9 cellular contexts compared by ENCODE assay signal in the genomic region with DNA sequence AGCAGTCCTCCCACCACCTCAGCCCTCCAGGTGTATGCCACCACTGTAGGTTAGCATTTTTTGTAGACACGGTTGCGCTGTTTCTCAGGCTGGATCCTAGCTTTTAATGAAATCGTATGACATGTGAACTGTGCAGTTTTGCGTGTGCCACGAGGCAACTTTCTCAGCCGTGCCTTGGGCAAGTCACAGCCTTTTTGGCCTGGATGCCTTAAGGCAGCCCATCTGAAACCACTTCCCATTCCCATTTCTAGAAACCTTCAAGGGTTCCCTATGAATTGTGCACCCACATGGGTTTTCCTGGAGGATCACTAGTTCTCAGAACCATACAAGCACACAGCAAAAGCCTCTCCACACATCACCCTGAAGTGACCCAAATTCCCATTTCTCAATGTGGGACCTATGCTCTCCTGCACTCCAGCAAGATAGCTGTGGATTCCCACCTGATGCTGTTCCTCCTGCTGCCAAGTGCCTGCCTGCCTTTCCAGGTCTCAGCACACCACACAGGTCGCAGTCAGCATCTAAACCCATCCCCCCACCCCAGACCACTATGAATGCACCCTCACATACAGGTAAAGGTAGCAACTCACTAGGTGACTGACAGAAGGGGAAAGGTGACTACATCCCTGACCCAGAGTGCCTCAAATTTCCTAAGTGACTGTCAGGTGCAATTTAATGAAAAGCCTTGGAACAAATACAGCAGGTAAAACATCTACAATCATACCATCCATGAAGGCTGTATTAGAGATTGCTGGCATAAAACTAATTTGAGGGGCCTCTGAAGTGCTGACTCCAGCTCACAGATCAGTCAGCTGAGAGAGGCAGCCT. TPM values are rescaled to one million over a fixed set of nuclear protein-coding genes. Genes with fewer than 3 reads are reported as not detected.
DNase-seq lines count a peak whose midpoint lies in the region; ATAC-seq and TF ChIP-seq lines count a peak whose summit lies in the region.
"Had no signal": no experiment of that assay in that cellular context is flagged by ENCODE, and none has a peak within 500 bp of the region (broad histone marks: within the 10 kb centered on the region; RNA-seq: fewer than 3 reads in every experiment).

No MANE protein-coding gene starts in this region.

- no peak overlapping the region for H2AFZ ChIP-seq in GM23248

- CTCF ChIA-PET in CD4-positive, alpha-beta T cell (lab: Charles Lee) = interaction anchor here (1.1 to 1.4 kb wide), 5 partner anchors 9 to 403 kb away, joined by 4 to 6 read pairs (median 5); a partner anchor contains a TSS

- H3K4me3 ChIP-seq in GM23248 (no peak overlapping the region), right lobe of liver (no peak overlapping the region), right atrium auricular region (no peak overlapping the region), BE2C (ENCODE audit: low read depth, low read length) (no peak overlapping the region)
- H3K4me3 ChIP-seq: left lung had no signal

- H3K36me3 ChIP-seq in GM23248 (ENCODE audit: low read depth) = peaks cover 33% of the 10 kb centered on the region
- peaks cover 0 to 29% (median 16%) of the 10 kb centered on the region in 4 donors for H3K36me3 ChIP-seq in right lobe of liver
- H3K36me3 ChIP-seq in right atrium auricular region = peaks cover 43% of the 10 kb centered on the region
- H3K36me3 ChIP-seq in BE2C = peaks cover 46% of the 10 kb centered on the region

- peak overlapping the region; percentile 17 for H3K27ac Mint-ChIP-seq in CD4-positive, alpha-beta T cell
- peak overlapping the region; percentile 75 for H3K27ac Mint-ChIP-seq in T-helper 17 cell

- peaks cover 45% of the 10 kb centered on the region for H3K36me3 Mint-ChIP-seq in CD4-positive, alpha-beta T cell (ENCODE audit: low read depth)
- H3K36me3 Mint-ChIP-seq in T-helper 17 cell (ENCODE audit: low read depth) = peaks cover 6% of the 10 kb centered on the region

- no peak for ATAC-seq in CD4-positive, alpha-beta T cell (ENCODE audit: poor library complexity)
- ATAC-seq in T-helper 17 cell (peak; percentile 14), right lobe of liver (peak in 3 of 4 donors; percentile 3 to 23 (median 4))

- H3K4me1 Mint-ChIP-seq in CD4-positive, alpha-beta T cell (ENCODE audit: low read depth) = peaks cover 11% of the 10 kb centered on the region
- peaks cover 8% of the 10 kb centered on the region for H3K4me1 Mint-ChIP-seq in T-helper 17 cell

- no peak overlapping the region for H3K4me2 ChIP-seq in GM23248 (ENCODE audit: unreplicated experiment)

- POLR2A ChIA-PET in CD4-positive, alpha-beta T cell (lab: Charles Lee) = interaction anchor here (0.8 to 3.0 kb wide), 3 partner anchors 26 to 258 kb away, joined by 4 to 11 read pairs (median 11); a partner anchor contains a TSS

- no peak overlapping the region for H3K4me3 Mint-ChIP-seq in CD4-positive, alpha-beta T cell
- H3K4me3 Mint-ChIP-seq in T-helper 17 cell = peak overlapping the region; percentile 19

- H3K79me2 ChIP-seq in GM23248 (ENCODE audit: insufficient read depth) = no peaks in the 10 kb centered on the region; the same call in 1 of the 2 replicates

- H3K4me1 ChIP-seq in GM23248 (ENCODE audit: insufficient read depth) = peaks cover 20% of the 10 kb centered on the region
- no peaks in the 10 kb centered on the region for H3K4me1 ChIP-seq in right lobe of liver
- peaks cover 0 to 32% of the 10 kb centered on the region in 2 donors for H3K4me1 ChIP-seq in right atrium auricular region
- no peaks in the 10 kb centered on the region; the same call in 1 of the 2 replicates for H3K4me1 ChIP-seq in BE2C

- no peaks in the 10 kb centered on the region for H3K9me2 ChIP-seq in GM23248 (ENCODE audit: insufficient read depth)

- H3K27me3 Mint-ChIP-seq in CD4-positive, alpha-beta T cell = no peaks in the 10 kb centered on the region
- H3K27me3 Mint-ChIP-seq in T-helper 17 cell = no peaks in the 10 kb centered on the region

- H3F3A ChIP-seq in GM23248 (ENCODE audit: insufficient read depth) = peaks cover 58% of the 10 kb centered on the region

- H3K27ac ChIP-seq in CD4-positive, alpha-beta T cell (ENCODE audit: low read depth, low read length) = no peak overlapping the region
- H3K27ac ChIP-seq in GM23248 (no peak overlapping the region), right lobe of liver (no peak overlapping the region), right atrium auricular region (no peak overlapping the region)
- H3K27ac ChIP-seq: left lung had no signal

- no peaks in the 10 kb centered on the region for H3K27me3 ChIP-seq in CD4-positive, alpha-beta T cell (ENCODE audit: control insufficient read depth, insufficient read depth, low read length)
- H3K27me3 ChIP-seq in GM23248 (replicated peaks; ENCODE audit: insufficient read depth) = no peaks in the 10 kb centered on the region
- H3K27me3 ChIP-seq in right lobe of liver = no peaks in the 10 kb centered on the region
- H3K27me3 ChIP-seq in right atrium auricular region = no peaks in the 10 kb centered on the region
- no peaks in the 10 kb centered on the region for H3K27me3 ChIP-seq in BE2C
- H3K27me3 ChIP-seq: left lung had no signal

- H3K9me3 ChIP-seq in CD4-positive, alpha-beta T cell (ENCODE audit: control insufficient read depth, low read length) = no peaks in the 10 kb centered on the region
- no peaks in the 10 kb centered on the region for H3K9me3 ChIP-seq in GM23248 (ENCODE audit: low read depth)
- no peaks in the 10 kb centered on the region for H3K9me3 ChIP-seq in T-helper 17 cell (ENCODE audit: control insufficient read depth, low read length, poor library complexity, severe bottlenecking)
- no peaks in the 10 kb centered on the region for H3K9me3 ChIP-seq in right lobe of liver
- H3K9me3 ChIP-seq in right atrium auricular region = no peaks in the 10 kb centered on the region
- no peaks in the 10 kb centered on the region for H3K9me3 ChIP-seq in BE2C
- H3K9me3 ChIP-seq: left lung had no signal

- WGBS in GM23248 (ENCODE audit: low coverage in 1 of 2, low lambda C conversion rate in 2 of 2, missing lambda C conversion rate in 2 of 2), 2 experiments = 43 to 49% methylated on average over 7 of the region's 7 CpGs
- 40% methylated on average over 6 of the region's 7 CpGs for WGBS in right lobe of liver (ENCODE audit: insufficient coverage, low coverage, low lambda C conversion rate, missing lambda C conversion rate)

- no peaks in the 10 kb centered on the region for H4K20me1 ChIP-seq in GM23248 (ENCODE audit: insufficient read depth)

- DNase-seq in CD4-positive, alpha-beta T cell = no peak
- DNase-seq in GM23248 (no peak), T-helper 17 cell (no peak), right lobe of liver (no peak), NCI-H2107 treated with DMSO at 0.1 percent for 48 hours (lab: John Stamatoyannopoulos, UW; ENCODE audit: unreplicated experiment) (no peak), NCI-H1436 treated with DMSO at 0.1 percent for 48 hours (lab: John Stamatoyannopoulos, UW) (no peak), right atrium auricular region (ENCODE audit: low spot score) (no peak), BE2C (no peak)

- TF ChIP-seq CTCF in CD4-positive, alpha-beta T cell (IDR thresholded peaks at IDR 0.05) = no peak
- TF ChIP-seq CTCF in right lobe of liver (IDR thresholded peaks at IDR 0.05) (no peak), right atrium auricular region (IDR thresholded peaks at IDR 0.05) (no peak), BE2C (IDR thresholded peaks at IDR 0.05; ENCODE audit: low read depth, low read length) (no peak)

- TF ChIP-seq POLR2A in right lobe of liver (IDR thresholded peaks at IDR 0.05) = no peak

- in situ Hi-C loops in GM23248 (cut with MboI) = no loop called here

- peak overlapping the region; percentile 7; the same call in 1 of the 2 replicates for H3K9ac ChIP-seq in GM23248

- intact Hi-C loops in CD4-positive, alpha-beta T cell (cut with DNase I, micrococcal nuclease) = loop anchor here in 1 of 2 experiments (1.0 to 2.0 kb wide), 2 partner anchors 259 to 403 kb away; no protein-coding TSS in a partner anchor
- intact Hi-C loops in right lobe of liver (cut with DNase I) = no loop called here

- no peaks in the 10 kb centered on the region for H3K9me3 Mint-ChIP-seq in CD4-positive, alpha-beta T cell

RNA-seq across cellular contexts. Expression of a gene that starts 28.8 kb away (rescaled TPM):
- total RNA-seq in CD4-positive, alpha-beta T cell = 10 to 100 TPM; 58.3 to 60.3 TPM
- 65.2 and 67.0 TPM in 2 replicates for total RNA-seq in GM23248 (2014; rRNA removed; shearing (Covaris generic))
- 70.7 and 75.7 TPM in 2 replicates for polyA plus RNA-seq in GM23248 (2016; fragmentation: Nextera tagmentation; extraction: Ambion mirVana)
- total RNA-seq in T-helper 17 cell (10 to 100 TPM; 63.8 to 71.5 TPM), right lobe of liver (10 to 100 TPM; 32.6 to 74.5 (median 46.0) TPM), right atrium auricular region (10 to 100 TPM; 37.3 to 50.3 TPM)
- polyA plus RNA-seq in BE2C (2012; ENCODE audit: insufficient read depth, insufficient read length, low read depth) = 68.1 TPM

RNA-seq across cellular contexts. Expression of a gene that starts 29.0 kb away (rescaled TPM):
- 1 to 10 TPM; 4.5 to 4.6 TPM for total RNA-seq in CD4-positive, alpha-beta T cell
- 4.6 and 5.6 TPM in 2 replicates for total RNA-seq in GM23248 (2014; rRNA removed; shearing (Covaris generic))
- 10.4 and 11.5 TPM in 2 replicates for polyA plus RNA-seq in GM23248 (2016; fragmentation: Nextera tagmentation; extraction: Ambion mirVana)
- 10 to 100 TPM; 10.6 to 10.9 TPM for total RNA-seq in T-helper 17 cell
- total RNA-seq in right lobe of liver = 1 to 10 TPM; 6.0 to 8.4 (median 7.5) TPM
- total RNA-seq in right atrium auricular region = 1 to 10 TPM; 2.7 to 7.1 TPM
- polyA plus RNA-seq in BE2C (2012; ENCODE audit: insufficient read depth, insufficient read length, low read depth) = 22.4 TPM
